Comparison of ENCODE assay signal across 23 cellular contexts in genomic region chrX:20654596-20655106, GRCh38.
"Had no signal": no experiment of that assay in that cellular context is flagged by ENCODE, and none has a peak within 500 bp of the region (broad histone marks: within the 10 kb centered on the region; RNA-seq: fewer than 3 reads in every experiment).

No MANE protein-coding gene starts in this region.

- H3K27me3 ChIP-seq: adrenal gland, uterus had no signal

- DNase-seq: activated CD4-positive, alpha-beta T cell treated with anti-CD3 and anti-CD28 coated beads for 48 hours; activated CD4-positive, alpha-beta T cell treated with anti-CD3 and anti-CD28 coated beads, Interleukin-2, amount 50 U/mL, for 48 hours; activated CD8-positive, alpha-beta memory T cell treated with anti-CD3 and anti-CD28 coated beads for 24 hours; activated effector memory CD4-positive, alpha-beta T cell treated with anti-CD3 and anti-CD28 coated beads, Interleukin-2, amount 50 U/mL, for 16 hours; activated naive CD4-positive, alpha-beta T cell treated with anti-CD3 and anti-CD28 coated beads for 36 hours; activated naive CD8-positive, alpha-beta T cell treated with anti-CD3 and anti-CD28 coated beads for 36 hours; adrenal gland; erythroblast; foreskin melanocyte; left ventricle myocardium inferior; mucosa of descending colon; retina; small intestine; stimulated activated CD4-positive, alpha-beta T cell treated with anti-CD3 and anti-CD28 coated beads, Interleukin-4, amount 100 ng/mL, for 24 hours; uterus had no signal

- H3K36me3 ChIP-seq: adrenal gland, left ventricle myocardium inferior, thoracic aorta, uterus had no signal

- H3K4me3 ChIP-seq: adrenal gland, left ventricle myocardium inferior, lung, mucosa of descending colon, thoracic aorta, uterus had no signal

- H3K9me3 ChIP-seq: adrenal gland, left ventricle myocardium inferior, mucosa of descending colon, thoracic aorta, uterus had no signal

- FAIRE-seq: endometrium, islet of Langerhans, small intestine had no signal

- H3K4me1 ChIP-seq: adrenal gland, left ventricle myocardium inferior, uterus had no signal

- ATAC-seq: mucosa of descending colon; natural killer cell treated with Interleukin-12 subunit alpha and Interleukin-12 subunit beta and Interleukin-15 and Interleukin-18, amount 100 ng/mL, for 72 hours; sciatic nerve; stimulated activated effector memory CD8-positive, alpha-beta T cell treated with anti-CD3 and anti-CD28 coated beads, Interleukin-12 subunit alpha, Interleukin-12 subunit beta, amount 100 ng/mL, for 72 hours had no signal

- H3K27ac ChIP-seq: adrenal gland, left ventricle myocardium inferior, thoracic aorta, uterus, VCaP had no signal
